8 cellular contexts compared by ENCODE assay signal in the genomic region with DNA sequence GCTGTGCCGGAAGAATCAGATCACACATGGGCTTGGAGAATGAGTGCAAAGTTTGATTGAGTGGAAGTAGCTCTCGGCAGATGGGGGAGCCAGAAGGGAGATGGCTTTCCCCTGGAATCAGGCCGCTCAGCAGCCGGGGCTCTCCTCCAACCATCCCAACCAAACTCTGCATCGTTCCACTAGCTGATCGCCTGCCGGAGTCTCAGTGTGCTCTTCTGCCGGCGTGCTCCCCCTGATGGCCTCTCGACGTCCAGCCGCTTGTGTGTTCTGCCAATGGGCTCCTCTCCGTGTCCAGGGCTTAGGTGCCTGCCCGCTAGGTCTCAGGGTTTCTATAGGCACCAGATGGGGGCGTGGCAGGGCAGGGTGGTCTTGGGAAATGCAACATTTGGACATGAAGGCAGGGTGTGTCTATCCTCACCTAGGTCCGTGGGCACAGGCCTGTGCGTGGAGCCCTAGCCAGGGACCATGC. TPM values are rescaled to one million over a fixed set of nuclear protein-coding genes. Genes with fewer than 3 reads are reported as not detected.
DNase-seq lines count a peak whose midpoint lies in the region; ATAC-seq, FAIRE-seq and TF ChIP-seq lines count a peak whose summit lies in the region.

No MANE protein-coding gene starts in this region.

- no peak overlapping the region for H3K27ac Mint-ChIP-seq in activated naive CD4-positive, alpha-beta T cell treated with anti-CD3 and anti-CD28 coated beads, Interleukin-2, amount 10 ng/mL, durations not matched to agents 7 days and 5 days

- intact Hi-C loops in K562 (cut with micrococcal nuclease) = no loop called here
- intact Hi-C loops in testis (cut with DNase I; ENCODE audit: low total_unique reads) = no loop called here

- H3K9me1 ChIP-seq in K562 (ENCODE audit: control insufficient read depth, insufficient read depth, low read length) = no peaks in the 10 kb centered on the region

- no peaks in the 10 kb centered on the region for H3K36me3 ChIP-seq in K562 (ENCODE audit: control insufficient read depth, insufficient read depth, low read length)
- no peaks in the 10 kb centered on the region for H3K36me3 ChIP-seq in testis (ENCODE audit: low read depth, missing control alignments)

- H3K4me3 ChIP-seq in A549 = no peak overlapping the region
- no peak overlapping the region for H3K4me3 ChIP-seq in HFF-Myc (replicated peaks; ENCODE audit: low read depth, low read length)
- no peak overlapping the region for H3K4me3 ChIP-seq in K562
- no peak overlapping the region for H3K4me3 ChIP-seq in testis

- TF ChIP-seq EP300 in A549 (IDR thresholded peaks at IDR 0.05) (no peak), K562 (IDR thresholded peaks at IDR 0.05; ENCODE audit: low read length) (no peak)

- FAIRE-seq in A549 (lab: Jason Lieb, UNC) (no peak), K562 (lab: Jason Lieb, UNC) (peak; percentile 29)

- no peaks in the 10 kb centered on the region for H3K4me1 Mint-ChIP-seq in activated naive CD4-positive, alpha-beta T cell treated with anti-CD3 and anti-CD28 coated beads, Interleukin-2, amount 10 ng/mL, durations not matched to agents 7 days and 5 days

- no peak overlapping the region for H3K9ac ChIP-seq in K562 (ENCODE audit: insufficient read depth in 1 of 2, low read depth in 2 of 2, low read length in 2 of 2)

- H3K27ac ChIP-seq in A549 = peak overlapping the region; percentile 96 to 99
- H3K27ac ChIP-seq in K562 (ENCODE audit: extremely low read depth, low read depth, low read length) = no peak overlapping the region
- no peak overlapping the region for H3K27ac ChIP-seq in testis

- no peaks in the 10 kb centered on the region for H3K79me2 ChIP-seq in K562 (ENCODE audit: control insufficient read depth, insufficient read depth, low read length)

- H4K20me1 ChIP-seq in K562 (replicated peaks; ENCODE audit: control insufficient read depth, insufficient read depth, low read length) = no peaks in the 10 kb centered on the region

- TF ChIP-seq CTCF in A549 (IDR thresholded peaks at IDR 0.05) (no peak), HFF-Myc (IDR thresholded peaks at IDR 0.05; ENCODE audit: low read depth, low read length, missing control alignments) (peak; percentile 56), K562 (IDR thresholded peaks at IDR 0.05 in 2 of 3, conservative IDR thresholded peaks at IDR 0.05 in 1 of 3; ENCODE audit: insufficient read depth in 2 of 3, low read depth in 1 of 3, low read length in 3 of 3) (peak; percentile 60 to 65 (median 64)), testis (IDR thresholded peaks at IDR 0.05) (peak; percentile 21 to 51 (median 49))

- CTCF ChIA-PET in A549 (lab: Yijun Ruan, JAX) (interaction anchor here (0.7 to 8.9 kb wide), 7 partner anchors 7 to 60 kb away, joined by 3 to 178 read pairs (median 5); partner anchors contain the start of gene YTHDF1), K562 (lab: Yijun Ruan, JAX; ENCODE audit: low intra/inter-chr PET ratio) (interaction anchor here (1.1 to 2.2 kb wide), 2 partner anchors 21 to 47 kb away, joined by 3 to 9 read pairs; no protein-coding TSS in a partner anchor)
- CTCF ChIA-PET in activated naive CD4-positive, alpha-beta T cell treated with anti-CD3 and anti-CD28 coated beads, Interleukin-2, amount 10 ng/mL, durations not matched to agents 7 days and 5 days (lab: Charles Lee) = interaction anchor here (0.6 to 1.0 kb wide), 2 partner anchors 151 to 174 kb away, joined by 3 to 5 read pairs; no protein-coding TSS in a partner anchor

- H3K4me1 ChIP-seq in A549 (peaks cover 90% of the 10 kb centered on the region), K562 (replicated peaks in 1 of 2; ENCODE audit: control insufficient read depth in 2 of 2, insufficient read depth in 2 of 2, low read length in 2 of 2) (peaks cover 0 to 29% of the 10 kb centered on the region in 2 experiments; a peak in 3 of 5 replicates), testis (peaks cover 5% of the 10 kb centered on the region)

- TF ChIP-seq POLR2A in A549 (IDR thresholded peaks at IDR 0.05; ENCODE audit: low read length) = no peak
- no peak for TF ChIP-seq POLR2A in K562 (conservative IDR thresholded peaks at IDR 0.05)
- TF ChIP-seq POLR2A in testis (IDR thresholded peaks at IDR 0.05) = no peak

- DNase-seq in A549 (ENCODE audit: low read depth in 1 of 2, low spot score in 1 of 2) = peak in 1 of 2 experiments; percentile 56
- DNase-seq in HFF-Myc (ENCODE audit: extremely low read depth, low read depth) = no peak
- peak; percentile 42 to 53 (median 50) for DNase-seq in K562 (ENCODE audit: extremely low read depth in 1 of 4, low spot score in 3 of 4)
- DNase-seq in inferior parietal cortex (ENCODE audit: extremely low spot score) = peak; percentile 35
- DNase-seq in testis = peak; percentile 83
- DNase-seq in germinal center (ENCODE audit: low spot score) = no peak
- no peak for DNase-seq in activated naive CD4-positive, alpha-beta T cell treated with anti-CD3 and anti-CD28 coated beads, Interleukin-2, amount 10 ng/mL, durations not matched to agents 7 days and 5 days

- H3K27me3 ChIP-seq in K562 (ENCODE audit: control insufficient read depth in 2 of 2, insufficient read depth in 2 of 2, low read length in 2 of 2) (peaks cover 35 to 60% of the 10 kb centered on the region in 2 experiments), testis (no peaks in the 10 kb centered on the region)

- POLR2A ChIA-PET in A549 (lab: Yijun Ruan, JAX) = no interaction called here
- POLR2A ChIA-PET in K562 (lab: Yijun Ruan, JAX) = interaction anchor here (1.1 kb wide), 1 partner anchor 58 kb away, joined by 3 read pairs; no protein-coding TSS in a partner anchor

- TF ChIP-seq RAD21 in A549 (conservative IDR thresholded peaks at IDR 0.05 in 1 of 2, IDR thresholded peaks at IDR 0.05 in 1 of 2) (no peak), K562 (CRISPR knock-in tag; conservative IDR thresholded peaks at IDR 0.05 in 1 of 2, IDR thresholded peaks at IDR 0.05 in 1 of 2) (peak in 1 of 2 experiments; percentile 41; a peak in 2 of 4 replicates)

- H3K4me3 Mint-ChIP-seq in activated naive CD4-positive, alpha-beta T cell treated with anti-CD3 and anti-CD28 coated beads, Interleukin-2, amount 10 ng/mL, durations not matched to agents 7 days and 5 days = no peak overlapping the region

- H3K4me2 ChIP-seq in A549 (peak overlapping the region; percentile 73), K562 (ENCODE audit: insufficient read depth, low read length) (no peak overlapping the region)

- no peaks in the 10 kb centered on the region for H3K9me3 ChIP-seq in A549
- H3K9me3 ChIP-seq in K562 (replicated peaks; ENCODE audit: control insufficient read depth, insufficient read depth, low read depth, low read length) = no peaks in the 10 kb centered on the region
- H3K9me3 ChIP-seq in testis = no peaks in the 10 kb centered on the region

- BruUV-seq in K562 (replicated peaks; lab: Mats Ljungman, UMichigan) = no TSS peak

- H3K9me3 Mint-ChIP-seq in activated naive CD4-positive, alpha-beta T cell treated with anti-CD3 and anti-CD28 coated beads, Interleukin-2, amount 10 ng/mL, durations not matched to agents 7 days and 5 days = no peaks in the 10 kb centered on the region

- ATAC-seq in A549 (no peak), K562 (peak; percentile 83), GM19035 (IDR thresholded peaks at IDR 0.05; ENCODE audit: unreplicated experiment) (no peak)

- no peak overlapping the region for H2AFZ ChIP-seq in K562 (ENCODE audit: low read depth, low read length)

- no peaks in the 10 kb centered on the region for H3K36me3 Mint-ChIP-seq in activated naive CD4-positive, alpha-beta T cell treated with anti-CD3 and anti-CD28 coated beads, Interleukin-2, amount 10 ng/mL, durations not matched to agents 7 days and 5 days

- 82% methylated on average over 16 of the region's 17 CpGs for WGBS in A549 (ENCODE audit: missing lambda C conversion rate)
- WGBS in K562 (ENCODE audit: insufficient coverage, low coverage, missing lambda C conversion rate) = 7% methylated on average over 16 of the region's 17 CpGs
- WGBS in testis, 2 donors = 36 to 51% methylated on average over 8 to 17 of the region's 17 CpGs

- in situ Hi-C loops in K562 (cut with MboI) = no loop called here

- H3K27me3 Mint-ChIP-seq in activated naive CD4-positive, alpha-beta T cell treated with anti-CD3 and anti-CD28 coated beads, Interleukin-2, amount 10 ng/mL, durations not matched to agents 7 days and 5 days = peaks cover 85% of the 10 kb centered on the region

RNA-seq across cellular contexts. Expression of gene BIRC7, which starts 4.9 kb away (rescaled TPM):
- polyA plus RNA-seq in A549 (2011; rRNA removed) = 0.63 and 0.81 TPM in 2 replicates
- 0.70 and 1.2 TPM in 2 replicates for polyA plus RNA-seq in A549 (2012; cell fraction: cytosol; rRNA removed)
- polyA plus RNA-seq in A549 (2012; cell fraction: nucleus; rRNA removed) = 16.7 and 18.5 TPM in 2 replicates
- polyA plus RNA-seq in A549 (2017; fragmentation: RNase III; extraction: RNeasy Plus Mini Kit Qiagen cat#74134 plus additional on column Dnase treatment) = 3.2 to 4.9 TPM (median 4.9 TPM) in 3 replicates
- 0.33 and 0.63 TPM in 2 replicates for polyA minus RNA-seq in A549 (2011; rRNA and poly(A)+ RNA removed)
- total RNA-seq in K562 (2011; cell fraction: chromatin; rRNA removed; ENCODE audit: low replicate concordance) = 0.51 and 0.74 TPM in 2 replicates
- total RNA-seq in K562 (2011; cell fraction: nucleolus; rRNA removed) = 1.3 and 1.4 TPM in 2 replicates
- total RNA-seq in K562 (2011; cell fraction: nucleoplasm; rRNA removed) = 0.46 and 0.88 TPM in 2 replicates
- total RNA-seq in K562 (2014; rRNA removed) = not detected in 2 replicates
- not detected in 2 replicates for total RNA-seq in K562 (2014; rRNA removed; fragmentation: Illumina TruSeq; extraction: Trizol)
- total RNA-seq in K562 (2015; rRNA removed; fragmentation: Illumina TruSeq; extraction: Trizol) = 0.14 TPM in 1 of 2 replicates, not detected in the other
- total RNA-seq in K562 (2021) = 0.18 and 0.27 TPM in 2 replicates
- polyA plus RNA-seq in K562 (2011; rRNA removed) = 0.14 and 0.24 TPM in 2 replicates
- polyA plus RNA-seq in K562 (2011; cell fraction: cytosol; rRNA removed) = 0.12 and 0.88 TPM in 2 replicates
- polyA plus RNA-seq in K562 (2011; cell fraction: nucleus; rRNA removed) = 1.5 and 2.8 TPM in 2 replicates
- 0.18 and 0.68 TPM in 2 replicates for polyA plus RNA-seq in K562 (2012)
- not detected in 2 replicates for polyA plus RNA-seq in K562 (2014; fragmentation: Illumina TruSeq; extraction: Trizol)
- not detected for polyA plus RNA-seq in K562 (2014; fragmentation: Nextera tagmentation; extraction: Ambion mirVana)
- polyA plus RNA-seq in K562 (2014; rRNA removed) = 0.16 and 0.19 TPM in 2 replicates
- polyA minus RNA-seq in K562 (2011; rRNA and poly(A)+ RNA removed) = not detected in 2 replicates
- not detected in 2 replicates for polyA minus RNA-seq in K562 (2011; cell fraction: cytosol; rRNA and poly(A)+ RNA removed)
- polyA minus RNA-seq in K562 (2011; cell fraction: nucleus; rRNA and poly(A)+ RNA removed) = 0.44 and 0.81 TPM in 2 replicates
- total RNA-seq in testis = under 1 TPM; 0.24 to 0.25 TPM
- polyA plus RNA-seq in testis (ENCODE audit: insufficient read depth, low read depth, low replicate concordance) = 0.33 TPM

RNA-seq across cellular contexts. Expression of gene YTHDF1, which starts 14.9 kb away (rescaled TPM):
- polyA plus RNA-seq in A549 (2011; rRNA removed) = 31.4 and 31.8 TPM in 2 replicates
- polyA plus RNA-seq in A549 (2012; cell fraction: cytosol; rRNA removed) = 20.9 and 23.8 TPM in 2 replicates
- polyA plus RNA-seq in A549 (2012; cell fraction: nucleus; rRNA removed) = 23.7 and 28.7 TPM in 2 replicates
- polyA plus RNA-seq in A549 (2017; fragmentation: RNase III; extraction: RNeasy Plus Mini Kit Qiagen cat#74134 plus additional on column Dnase treatment) = 33.4 to 37.9 TPM (median 37.8 TPM) in 3 replicates
- 27.1 and 30.7 TPM in 2 replicates for polyA minus RNA-seq in A549 (2011; rRNA and poly(A)+ RNA removed)
- 41.5 and 53.5 TPM in 2 replicates for total RNA-seq in K562 (2011; cell fraction: chromatin; rRNA removed; ENCODE audit: low replicate concordance)
- total RNA-seq in K562 (2011; cell fraction: nucleolus; rRNA removed) = 31.1 and 36.5 TPM in 2 replicates
- 30.2 and 31.3 TPM in 2 replicates for total RNA-seq in K562 (2011; cell fraction: nucleoplasm; rRNA removed)
- 20.8 and 26.6 TPM in 2 replicates for total RNA-seq in K562 (2014; rRNA removed)
- 18.0 and 19.0 TPM in 2 replicates for total RNA-seq in K562 (2014; rRNA removed; fragmentation: Illumina TruSeq; extraction: Trizol)
- 26.5 and 27.8 TPM in 2 replicates for total RNA-seq in K562 (2015; rRNA removed; fragmentation: Illumina TruSeq; extraction: Trizol)
- total RNA-seq in K562 (2021) = 41.8 and 42.4 TPM in 2 replicates
- 20.5 and 27.9 TPM in 2 replicates for polyA plus RNA-seq in K562 (2011; rRNA removed)
- 21.3 and 25.6 TPM in 2 replicates for polyA plus RNA-seq in K562 (2011; cell fraction: cytosol; rRNA removed)
- 38.5 and 52.3 TPM in 2 replicates for polyA plus RNA-seq in K562 (2011; cell fraction: nucleus; rRNA removed)
- 27.6 and 28.6 TPM in 2 replicates for polyA plus RNA-seq in K562 (2012)
- 29.3 and 31.6 TPM in 2 replicates for polyA plus RNA-seq in K562 (2014; fragmentation: Illumina TruSeq; extraction: Trizol)
- polyA plus RNA-seq in K562 (2014; fragmentation: Nextera tagmentation; extraction: Ambion mirVana) = 10 to 100 TPM; 10.1 to 11.1 TPM
- polyA plus RNA-seq in K562 (2014; rRNA removed) = 28.6 and 33.2 TPM in 2 replicates
- polyA minus RNA-seq in K562 (2011; rRNA and poly(A)+ RNA removed) = 14.0 and 22.8 TPM in 2 replicates
- polyA minus RNA-seq in K562 (2011; cell fraction: cytosol; rRNA and poly(A)+ RNA removed) = 24.0 and 25.9 TPM in 2 replicates
- polyA minus RNA-seq in K562 (2011; cell fraction: nucleus; rRNA and poly(A)+ RNA removed) = 8.9 and 11.0 TPM in 2 replicates
- total RNA-seq in testis = 10 to 100 TPM; 55.7 to 56.9 TPM
- 37.2 TPM for polyA plus RNA-seq in testis (ENCODE audit: insufficient read depth, low read depth, low replicate concordance)

RNA-seq across cellular contexts. Expression of gene NKAIN4, which starts 23.4 kb away (rescaled TPM):
- polyA plus RNA-seq in A549 (2011; rRNA removed) (5.8 and 6.4 TPM in 2 replicates), A549 (2017; fragmentation: RNase III; extraction: RNeasy Plus Mini Kit Qiagen cat#74134 plus additional on column Dnase treatment) (6.3 to 9.7 TPM (median 8.4 TPM) in 3 replicates), K562 (2011; rRNA removed) (not detected in 2 replicates), K562 (2014; fragmentation: Illumina TruSeq; extraction: Trizol) (not detected in 2 replicates), K562 (2014; fragmentation: Nextera tagmentation; extraction: Ambion mirVana) (not detected), K562 (2014; rRNA removed) (not detected in 2 replicates), testis (ENCODE audit: insufficient read depth, low read depth, low replicate concordance) (3.9 TPM)
- polyA plus RNA-seq in A549 (2012; cell fraction: cytosol; rRNA removed) = 3.4 and 5.3 TPM in 2 replicates
- polyA plus RNA-seq in A549 (2012; cell fraction: nucleus; rRNA removed) = 9.6 and 12.0 TPM in 2 replicates
- polyA minus RNA-seq in A549 (2011; rRNA and poly(A)+ RNA removed) = 4.5 and 6.3 TPM in 2 replicates
- total RNA-seq in K562 (2011; cell fraction: chromatin; rRNA removed; ENCODE audit: low replicate concordance) = not detected in 2 replicates
- not detected in 2 replicates for total RNA-seq in K562 (2011; cell fraction: nucleolus; rRNA removed)
- total RNA-seq in K562 (2011; cell fraction: nucleoplasm; rRNA removed) = not detected in 2 replicates
- total RNA-seq in K562 (2014; rRNA removed) (not detected in 2 replicates), K562 (2014; rRNA removed; fragmentation: Illumina TruSeq; extraction: Trizol) (not detected in 2 replicates), K562 (2015; rRNA removed; fragmentation: Illumina TruSeq; extraction: Trizol) (not detected in 2 replicates), K562 (2021) (not detected in 2 replicates), testis (1 to 10 TPM; 4.7 to 6.0 TPM)
- not detected in 2 replicates for polyA plus RNA-seq in K562 (2011; cell fraction: cytosol; rRNA removed)
- polyA plus RNA-seq in K562 (2011; cell fraction: nucleus; rRNA removed) = not detected in 2 replicates
- not detected in 2 replicates for polyA plus RNA-seq in K562 (2012)
- not detected in 2 replicates for polyA minus RNA-seq in K562 (2011; rRNA and poly(A)+ RNA removed)
- not detected in 2 replicates for polyA minus RNA-seq in K562 (2011; cell fraction: cytosol; rRNA and poly(A)+ RNA removed)
- polyA minus RNA-seq in K562 (2011; cell fraction: nucleus; rRNA and poly(A)+ RNA removed) = not detected in 2 replicates

RNA-seq across cellular contexts. Expression of gene ARFGAP1, which starts 41.8 kb away (rescaled TPM):
- polyA plus RNA-seq in A549 (2011; rRNA removed) = 41.0 and 43.5 TPM in 2 replicates
- 63.2 and 87.0 TPM in 2 replicates for polyA plus RNA-seq in A549 (2012; cell fraction: cytosol; rRNA removed)
- polyA plus RNA-seq in A549 (2012; cell fraction: nucleus; rRNA removed) = 528 and 670 TPM in 2 replicates
- 89.4 to 106 TPM (median 102 TPM) in 3 replicates for polyA plus RNA-seq in A549 (2017; fragmentation: RNase III; extraction: RNeasy Plus Mini Kit Qiagen cat#74134 plus additional on column Dnase treatment)
- polyA minus RNA-seq in A549 (2011; rRNA and poly(A)+ RNA removed) = 36.9 and 58.2 TPM in 2 replicates
- total RNA-seq in K562 (2011; cell fraction: chromatin; rRNA removed; ENCODE audit: low replicate concordance) = 379 and 853 TPM in 2 replicates
- total RNA-seq in K562 (2011; cell fraction: nucleolus; rRNA removed) = 493 and 502 TPM in 2 replicates
- total RNA-seq in K562 (2011; cell fraction: nucleoplasm; rRNA removed) = 305 and 355 TPM in 2 replicates
- 42.4 and 44.3 TPM in 2 replicates for total RNA-seq in K562 (2014; rRNA removed)
- total RNA-seq in K562 (2014; rRNA removed; fragmentation: Illumina TruSeq; extraction: Trizol) = 15.7 and 17.6 TPM in 2 replicates
- 33.5 and 33.9 TPM in 2 replicates for total RNA-seq in K562 (2015; rRNA removed; fragmentation: Illumina TruSeq; extraction: Trizol)
- total RNA-seq in K562 (2021) = 85.3 and 102 TPM in 2 replicates
- 39.1 and 89.8 TPM in 2 replicates for polyA plus RNA-seq in K562 (2011; rRNA removed)
- 59.1 and 89.5 TPM in 2 replicates for polyA plus RNA-seq in K562 (2011; cell fraction: cytosol; rRNA removed)
- polyA plus RNA-seq in K562 (2011; cell fraction: nucleus; rRNA removed) = 848 and 934 TPM in 2 replicates
- polyA plus RNA-seq in K562 (2012) = 64.7 and 85.4 TPM in 2 replicates
- polyA plus RNA-seq in K562 (2014; fragmentation: Illumina TruSeq; extraction: Trizol) = 24.9 and 45.2 TPM in 2 replicates
- under 1 TPM; 0.53 to 0.95 TPM for polyA plus RNA-seq in K562 (2014; fragmentation: Nextera tagmentation; extraction: Ambion mirVana)
- polyA plus RNA-seq in K562 (2014; rRNA removed) = 54.4 and 73.2 TPM in 2 replicates
- polyA minus RNA-seq in K562 (2011; rRNA and poly(A)+ RNA removed) = 24.6 and 29.9 TPM in 2 replicates
- 33.3 and 40.3 TPM in 2 replicates for polyA minus RNA-seq in K562 (2011; cell fraction: cytosol; rRNA and poly(A)+ RNA removed)
- polyA minus RNA-seq in K562 (2011; cell fraction: nucleus; rRNA and poly(A)+ RNA removed) = 103 and 183 TPM in 2 replicates
- 100 to 1,000 TPM; 110 to 126 TPM for total RNA-seq in testis
- 97.0 TPM for polyA plus RNA-seq in testis (ENCODE audit: insufficient read depth, low read depth, low replicate concordance)

Comparison
In these comparisons a context has a peak if more than half of its experiments do, and no peak if none do; other contexts are left out.
1. DNase-seq: peak in K562 (4 of 4), inferior parietal cortex (single experiment) and testis (single experiment); none in HFF-Myc (single experiment), germinal center (single experiment) and activated naive CD4-positive, alpha-beta T cell treated with anti-CD3 and anti-CD28 coated beads, Interleukin-2, amount 10 ng/mL, durations not matched to agents 7 days and 5 days (single experiment).
2. H3K27ac ChIP-seq: peak in A549 (2 of 2); none in K562 (single experiment) and testis (0 of 2).
3. Of the 35 proteins assayed by ChIP-seq in both K562 and A549: peak only in K562: CTCF and SMC3; only in A549: none; in both: none; in neither: 31; mixed calls (peak in some experiments, not most) for 2.